1 cellular context compared by ENCODE assay signal in the genomic region with DNA sequence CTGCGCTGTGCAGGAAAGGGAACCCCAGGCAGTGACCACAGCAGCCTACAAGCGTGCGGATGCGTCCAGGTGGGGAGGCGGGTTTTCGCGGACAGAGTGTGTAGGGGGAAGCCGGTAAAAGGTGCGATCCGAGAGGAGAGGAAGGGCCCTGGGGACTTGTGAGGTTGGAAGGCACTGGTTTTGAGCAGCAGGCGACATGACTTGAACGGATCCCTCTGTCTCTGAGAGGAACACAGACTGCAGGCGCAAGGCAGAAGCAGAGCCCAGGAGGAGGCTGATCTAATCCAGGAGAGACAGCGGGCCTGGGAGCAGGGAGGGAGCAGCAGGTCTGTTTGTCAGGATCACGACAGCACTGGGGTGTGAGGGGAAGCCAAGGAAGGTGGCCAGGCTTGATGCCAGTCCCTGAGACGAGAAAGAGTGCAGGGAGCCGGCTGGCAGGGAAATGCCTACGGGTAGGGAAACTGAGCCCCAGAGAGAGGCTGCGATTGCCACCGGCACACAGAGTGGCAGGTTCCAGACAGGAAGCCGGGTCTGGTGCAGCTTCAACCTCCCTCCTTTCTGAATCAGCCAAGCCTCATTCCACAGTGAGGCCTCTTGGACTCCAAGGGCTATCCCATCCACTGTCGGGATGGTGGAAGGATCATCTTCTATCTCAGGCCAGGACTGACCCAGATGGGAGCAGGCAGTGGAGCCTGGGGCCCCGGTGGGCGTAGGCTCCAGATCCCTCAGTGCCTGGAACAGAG.
TF ChIP-seq lines count a peak whose summit lies in the region.

No MANE protein-coding gene starts in this region.

TF ChIP-seq in HepG2, 621 proteins besides CTCF, POLR2A, EP300 and RAD21 (continued from another document and continues in another):
- TF ChIP-seq, protein P1, sequence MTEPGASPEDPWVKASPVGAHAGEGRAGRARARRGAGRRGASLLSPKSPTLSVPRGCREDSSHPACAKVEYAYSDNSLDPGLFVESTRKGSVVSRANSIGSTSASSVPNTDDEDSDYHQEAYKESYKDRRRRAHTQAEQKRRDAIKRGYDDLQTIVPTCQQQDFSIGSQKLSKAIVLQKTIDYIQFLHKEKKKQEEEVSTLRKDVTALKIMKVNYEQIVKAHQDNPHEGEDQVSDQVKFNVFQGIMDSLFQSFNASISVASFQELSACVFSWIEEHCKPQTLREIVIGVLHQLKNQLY (CRISPR knock-in tag; IDR thresholded peaks at IDR 0.05), result no peak
- TF ChIP-seq SP140L (CRISPR knock-in tag; IDR thresholded peaks at IDR 0.05; ENCODE audit: borderline replicate concordance) (no peak), GFI1 (CRISPR knock-in tag; IDR thresholded peaks at IDR 0.05; ENCODE audit: borderline replicate concordance) (no peak; the same call in 1 of the 2 replicates), ZNF777 (CRISPR knock-in tag; IDR thresholded peaks at IDR 0.05) (no peak), ZNF224 (CRISPR knock-in tag; IDR thresholded peaks at IDR 0.05) (no peak), KMT2A (CRISPR knock-in tag; IDR thresholded peaks at IDR 0.05) (no peak), SNAPC5 (CRISPR knock-in tag; IDR thresholded peaks at IDR 0.05; ENCODE audit: borderline replicate concordance) (no peak), PRDM4 (CRISPR knock-in tag; IDR thresholded peaks at IDR 0.05; ENCODE audit: borderline replicate concordance) (no peak), CBX5 (CRISPR knock-in tag; IDR thresholded peaks at IDR 0.05; ENCODE audit: borderline replicate concordance) (no peak), ZNF724P (CRISPR knock-in tag; IDR thresholded peaks at IDR 0.05; ENCODE audit: borderline replicate concordance) (no peak), DR1 (CRISPR knock-in tag; IDR thresholded peaks at IDR 0.05) (no peak), REXO4 (CRISPR knock-in tag; IDR thresholded peaks at IDR 0.05; ENCODE audit: borderline replicate concordance) (no peak), AGO1 (IDR thresholded peaks at IDR 0.05; ENCODE audit: low read depth, low read length, poor library complexity, severe bottlenecking) (peak; percentile 65), ZNF33B (CRISPR knock-in tag; IDR thresholded peaks at IDR 0.05) (no peak), ZNF660 (CRISPR knock-in tag; IDR thresholded peaks at IDR 0.05; ENCODE audit: borderline replicate concordance, low read depth) (no peak), NR2F1 (CRISPR knock-in tag; IDR thresholded peaks at IDR 0.05) (no peak), ZNF432 (CRISPR knock-in tag; IDR thresholded peaks at IDR 0.05; ENCODE audit: borderline replicate concordance) (peak; percentile 36; the same call in 1 of the 2 replicates), RBM22 (optimal IDR thresholded peaks at IDR 0.05; ENCODE audit: low read length) (peak; percentile 96), ZFP41 (CRISPR knock-in tag; IDR thresholded peaks at IDR 0.05; ENCODE audit: borderline replicate concordance) (0 out of 2 replicates have a peak, but pooled peaks have one; percentile 66), GABPA (IDR thresholded peaks at IDR 0.05; ENCODE audit: low read depth, low read length) (no peak), GABPA (CRISPR knock-in tag; IDR thresholded peaks at IDR 0.05; ENCODE audit: low read depth) (no peak), PAX8 (CRISPR knock-in tag; IDR thresholded peaks at IDR 0.05; ENCODE audit: borderline replicate concordance) (no peak), ISL2 (CRISPR knock-in tag; IDR thresholded peaks at IDR 0.05) (no peak), RFXAP (CRISPR knock-in tag; IDR thresholded peaks at IDR 0.05; ENCODE audit: borderline replicate concordance) (no peak; the same call in 1 of the 2 replicates), HDAC6 (IDR thresholded peaks at IDR 0.05; ENCODE audit: low read depth, low read length) (no peak), ZC3H13 (CRISPR knock-in tag; IDR thresholded peaks at IDR 0.05) (0 out of 2 replicates have a peak, but pooled peaks have one; percentile 6), ARHGAP35 (CRISPR knock-in tag; IDR thresholded peaks at IDR 0.05; ENCODE audit: borderline replicate concordance) (no peak), HNRNPLL (IDR thresholded peaks at IDR 0.05; ENCODE audit: low read depth, low read length, poor library complexity, severe bottlenecking) (no peak), ZNF512B (CRISPR knock-in tag; IDR thresholded peaks at IDR 0.05; ENCODE audit: borderline replicate concordance) (no peak), TMF1 (CRISPR knock-in tag; IDR thresholded peaks at IDR 0.05; ENCODE audit: low read depth) (no peak), ZBTB39 (CRISPR knock-in tag; IDR thresholded peaks at IDR 0.05) (no peak), ZNF605 (CRISPR knock-in tag; IDR thresholded peaks at IDR 0.05) (no peak), NCOR1 (IDR thresholded peaks at IDR 0.05; ENCODE audit: borderline replicate concordance, low read length) (no peak), CREBL2 (CRISPR knock-in tag; IDR thresholded peaks at IDR 0.05; ENCODE audit: borderline replicate concordance) (no peak), RFX3 (CRISPR knock-in tag; IDR thresholded peaks at IDR 0.05) (no peak), ZFAT (CRISPR knock-in tag; conservative IDR thresholded peaks at IDR 0.05) (no peak), CSRNP2 (CRISPR knock-in tag; conservative IDR thresholded peaks at IDR 0.05; ENCODE audit: low read depth) (no peak), FOXK2 (IDR thresholded peaks at IDR 0.05) (no peak), NFE2 (CRISPR knock-in tag; IDR thresholded peaks at IDR 0.05) (no peak), RARA (CRISPR knock-in tag; IDR thresholded peaks at IDR 0.05) (no peak), MTF2 (CRISPR knock-in tag; IDR thresholded peaks at IDR 0.05; ENCODE audit: borderline replicate concordance) (no peak), MXI1 (IDR thresholded peaks at IDR 0.05; ENCODE audit: borderline replicate concordance, low read depth, low read length) (no peak)
- TF ChIP-seq, protein P2, sequence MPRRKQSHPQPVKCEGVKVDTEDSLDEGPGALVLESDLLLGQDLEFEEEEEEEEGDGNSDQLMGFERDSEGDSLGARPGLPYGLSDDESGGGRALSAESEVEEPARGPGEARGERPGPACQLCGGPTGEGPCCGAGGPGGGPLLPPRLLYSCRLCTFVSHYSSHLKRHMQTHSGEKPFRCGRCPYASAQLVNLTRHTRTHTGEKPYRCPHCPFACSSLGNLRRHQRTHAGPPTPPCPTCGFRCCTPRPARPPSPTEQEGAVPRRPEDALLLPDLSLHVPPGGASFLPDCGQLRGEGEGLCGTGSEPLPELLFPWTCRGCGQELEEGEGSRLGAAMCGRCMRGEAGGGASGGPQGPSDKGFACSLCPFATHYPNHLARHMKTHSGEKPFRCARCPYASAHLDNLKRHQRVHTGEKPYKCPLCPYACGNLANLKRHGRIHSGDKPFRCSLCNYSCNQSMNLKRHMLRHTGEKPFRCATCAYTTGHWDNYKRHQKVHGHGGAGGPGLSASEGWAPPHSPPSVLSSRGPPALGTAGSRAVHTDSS (CRISPR knock-in tag; conservative IDR thresholded peaks at IDR 0.05), result no peak
- TF ChIP-seq, protein P3, sequence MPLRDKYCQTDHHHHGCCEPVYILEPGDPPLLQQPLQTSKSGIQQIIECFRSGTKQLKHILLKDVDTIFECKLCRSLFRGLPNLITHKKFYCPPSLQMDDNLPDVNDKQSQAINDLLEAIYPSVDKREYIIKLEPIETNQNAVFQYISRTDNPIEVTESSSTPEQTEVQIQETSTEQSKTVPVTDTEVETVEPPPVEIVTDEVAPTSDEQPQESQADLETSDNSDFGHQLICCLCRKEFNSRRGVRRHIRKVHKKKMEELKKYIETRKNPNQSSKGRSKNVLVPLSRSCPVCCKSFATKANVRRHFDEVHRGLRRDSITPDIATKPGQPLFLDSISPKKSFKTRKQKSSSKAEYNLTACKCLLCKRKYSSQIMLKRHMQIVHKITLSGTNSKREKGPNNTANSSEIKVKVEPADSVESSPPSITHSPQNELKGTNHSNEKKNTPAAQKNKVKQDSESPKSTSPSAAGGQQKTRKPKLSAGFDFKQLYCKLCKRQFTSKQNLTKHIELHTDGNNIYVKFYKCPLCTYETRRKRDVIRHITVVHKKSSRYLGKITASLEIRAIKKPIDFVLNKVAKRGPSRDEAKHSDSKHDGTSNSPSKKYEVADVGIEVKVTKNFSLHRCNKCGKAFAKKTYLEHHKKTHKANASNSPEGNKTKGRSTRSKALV (CRISPR knock-in tag; IDR thresholded peaks at IDR 0.05), result no peak
- TF ChIP-seq, protein P4, sequence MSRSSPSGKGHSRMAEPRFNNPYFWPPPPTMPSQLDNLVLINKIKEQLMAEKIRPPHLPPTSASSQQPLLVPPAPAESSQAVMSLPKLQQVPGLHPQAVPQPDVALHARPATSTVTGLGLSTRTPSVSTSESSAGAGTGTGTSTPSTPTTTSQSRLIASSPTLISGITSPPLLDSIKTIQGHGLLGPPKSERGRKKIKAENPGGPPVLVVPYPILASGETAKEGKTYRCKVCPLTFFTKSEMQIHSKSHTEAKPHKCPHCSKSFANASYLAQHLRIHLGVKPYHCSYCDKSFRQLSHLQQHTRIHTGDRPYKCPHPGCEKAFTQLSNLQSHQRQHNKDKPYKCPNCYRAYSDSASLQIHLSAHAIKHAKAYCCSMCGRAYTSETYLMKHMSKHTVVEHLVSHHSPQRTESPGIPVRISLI (CRISPR knock-in tag; IDR thresholded peaks at IDR 0.05; ENCODE audit: borderline replicate concordance), result no peak
- TF ChIP-seq, protein P5, sequence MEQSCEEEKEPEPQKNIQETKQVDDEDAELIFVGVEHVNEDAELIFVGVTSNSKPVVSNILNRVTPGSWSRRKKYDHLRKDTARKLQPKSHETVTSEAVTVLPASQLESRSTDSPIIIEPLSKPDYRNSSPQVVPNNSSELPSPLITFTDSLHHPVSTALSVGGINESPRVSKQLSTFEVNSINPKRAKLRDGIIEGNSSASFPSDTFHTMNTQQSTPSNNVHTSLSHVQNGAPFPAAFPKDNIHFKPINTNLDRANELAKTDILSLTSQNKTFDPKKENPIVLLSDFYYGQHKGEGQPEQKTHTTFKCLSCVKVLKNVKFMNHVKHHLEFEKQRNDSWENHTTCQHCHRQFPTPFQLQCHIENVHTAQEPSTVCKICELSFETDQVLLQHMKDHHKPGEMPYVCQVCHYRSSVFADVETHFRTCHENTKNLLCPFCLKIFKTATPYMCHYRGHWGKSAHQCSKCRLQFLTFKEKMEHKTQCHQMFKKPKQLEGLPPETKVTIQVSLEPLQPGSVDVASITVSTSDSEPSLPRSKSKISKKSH (CRISPR knock-in tag; IDR thresholded peaks at IDR 0.05; ENCODE audit: borderline replicate concordance), result 0 out of 2 replicates have a peak, but pooled peaks have one; percentile 12
